ENCODE assay signal across 25 cellular contexts in genomic region chr20:48944663-48945297, GRCh38. TPM values are rescaled to one million over a fixed set of nuclear protein-coding genes. Genes with fewer than 3 reads are reported as not detected.
DNase-seq lines count a peak whose midpoint lies in the region; ATAC-seq and TF ChIP-seq lines count a peak whose summit lies in the region.
"Had no signal": no experiment of that assay in that cellular context is flagged by ENCODE, and none has a peak within 500 bp of the region (broad histone marks: within the 10 kb centered on the region; RNA-seq: fewer than 3 reads in every experiment).

No MANE protein-coding gene starts in this region.

- H3K9me2 ChIP-seq in PC-9 (ENCODE audit: insufficient read depth) = no peaks in the 10 kb centered on the region

- no peak for TF ChIP-seq POLR2A in suprapubic skin (IDR thresholded peaks at IDR 0.05)

- CTCF ChIA-PET in PC-9 (lab: Charles Lee) = interaction anchor here (0.6 kb wide), 1 partner anchor 298 kb away, joined by 6 read pairs; no protein-coding TSS in a partner anchor

- no TSS peak for BruUV-seq in PC-9 (replicated peaks; lab: Mats Ljungman, UMichigan)

- H3K4me3 ChIP-seq in PC-9 (0 out of 2 replicates have a peak overlapping the region, but pooled peaks have one; percentile 8), mucosa of rectum (ENCODE audit: low read length in 2 of 2) (no peak overlapping the region), suprapubic skin (no peak overlapping the region), lower lobe of right lung (no peak overlapping the region)
- H3K4me3 ChIP-seq: body of pancreas, heart right ventricle, upper lobe of left lung had no signal

- no peaks in the 10 kb centered on the region for H3K9me3 ChIP-seq in PC-9 (ENCODE audit: insufficient read depth, low read depth)
- H3K9me3 ChIP-seq in mucosa of rectum (ENCODE audit: control insufficient read depth in 2 of 2, low read length in 2 of 2) = no peaks in the 10 kb centered on the region
- no peaks in the 10 kb centered on the region for H3K9me3 ChIP-seq in suprapubic skin
- H3K9me3 ChIP-seq in lower lobe of right lung = no peaks in the 10 kb centered on the region
- H3K9me3 ChIP-seq: body of pancreas, heart right ventricle, upper lobe of left lung had no signal

- no peak overlapping the region for H2AFZ ChIP-seq in PC-9

- peaks cover 72% of the 10 kb centered on the region for H3K79me2 ChIP-seq in PC-9 (ENCODE audit: low read depth)

- H3K27ac ChIP-seq in PC-9 (peak overlapping the region; percentile 86), mucosa of rectum (ENCODE audit: low read depth in 2 of 2, low read length in 2 of 2) (peak overlapping the region; percentile 5 to 84), suprapubic skin (peak overlapping the region; percentile 67), lower lobe of right lung (no peak overlapping the region)
- H3K27ac ChIP-seq: heart right ventricle, upper lobe of left lung had no signal

- H3K4me1 ChIP-seq in PC-9 (replicated peaks; ENCODE audit: insufficient read depth) = peaks cover 36% of the 10 kb centered on the region
- peaks cover 0 to 16% of the 10 kb centered on the region in 2 donors for H3K4me1 ChIP-seq in mucosa of rectum (ENCODE audit: control insufficient read depth in 2 of 2, insufficient read depth in 2 of 2, low read length in 2 of 2)
- peaks cover 5% of the 10 kb centered on the region for H3K4me1 ChIP-seq in suprapubic skin
- no peaks in the 10 kb centered on the region for H3K4me1 ChIP-seq in lower lobe of right lung
- H3K4me1 ChIP-seq: upper lobe of left lung had no signal

- TF ChIP-seq CTCF in PC-9 (conservative IDR thresholded peaks at IDR 0.05) (no peak), suprapubic skin (IDR thresholded peaks at IDR 0.05) (no peak), lower lobe of right lung (IDR thresholded peaks at IDR 0.05) (no peak)

- peaks cover 28% of the 10 kb centered on the region for H3F3A ChIP-seq in PC-9 (ENCODE audit: insufficient read depth, low read depth)

- WGBS in suprapubic skin = 96% methylated on average over 3 of the region's 3 CpGs

- H3K36me3 ChIP-seq in PC-9 (ENCODE audit: low read depth) (peaks cover 18% of the 10 kb centered on the region; the same call in 1 of the 2 replicates), mucosa of rectum (ENCODE audit: control insufficient read depth in 2 of 2, insufficient read depth in 2 of 2, low read length in 2 of 2) (peaks cover 28 to 51% of the 10 kb centered on the region in 2 donors), suprapubic skin (peaks cover 65% of the 10 kb centered on the region), lower lobe of right lung (peaks cover 92% of the 10 kb centered on the region)

- POLR2A ChIA-PET in PC-9 (lab: Charles Lee; ENCODE audit: unreplicated experiment) = no interaction called here

- DNase-seq in DMS79 treated with DMSO at 0.1 percent for 48 hours (lab: John Stamatoyannopoulos, UW) (peak; percentile 39), DMS79 (lab: John Stamatoyannopoulos, UW) (no peak), PC-9 (no peak), suprapubic skin (ENCODE audit: low spot score in 2 of 2) (no peak), lower lobe of right lung (no peak), Right ventricle myocardium superior (no peak)
- no peak for DNase-seq in stimulated activated CD4-positive, alpha-beta T cell treated with anti-CD3 and anti-CD28 coated beads, Interleukin-2, amount 100 ng/mL, for 24 hours
- DNase-seq: activated CD8-positive, alpha-beta memory T cell treated with anti-CD3 and anti-CD28 coated beads for 24 hours; activated naive CD4-positive, alpha-beta T cell; activated T-cell treated with anti-CD3 and anti-CD28 coated beads, Interleukin-2, amount 50 U/mL, for 4 hours; body of pancreas; HCEC 1CT; heart right ventricle; IMR-90; mesendoderm; natural killer cell; NCI-H1105 treated with DMSO at 0.1 percent for 48 hours; NCI-H446 treated with DMSO at 0.1 percent for 48 hours; NK-92 treated with Interleukin-12 subunit alpha and Interleukin-12 subunit beta, amount 100 ng/mL, for 24 hours; retina; SIG-M5; stimulated activated CD4-positive, alpha-beta T cell treated with anti-CD3 and anti-CD28 coated beads, Interleukin-12 subunit alpha, Interleukin-12 subunit beta, amount 100 ng/mL, for 4 hours; T-cell; upper lobe of left lung had no signal

- no peak for TF ChIP-seq EP300 in suprapubic skin (IDR thresholded peaks at IDR 0.05)

- ATAC-seq in lower lobe of right lung (no peak), Right ventricle myocardium superior (ENCODE audit: poor library complexity) (no peak)
- ATAC-seq: activated T-cell treated with anti-CD3 and anti-CD28 coated beads, Interleukin-2, amount 50 U/mL, for 4 hours; body of pancreas; natural killer cell; T-cell had no signal

- peak overlapping the region; percentile 86 for H3K4me2 ChIP-seq in PC-9

- H3K9ac ChIP-seq in mucosa of rectum (ENCODE audit: low read depth in 1 of 2, low read length in 2 of 2) = no peak overlapping the region

- intact Hi-C loops in PC-9 (cut with micrococcal nuclease; ENCODE audit: unreplicated experiment) = loop anchor here (1.0 to 5.0 kb wide), 2 partner anchors 22 to 1282 kb away; no protein-coding TSS in a partner anchor
- intact Hi-C loops in lower lobe of right lung (cut with DNase I) = no loop called here
- intact Hi-C loops in Right ventricle myocardium superior (cut with DNase I) = no loop called here

- peaks cover 6% of the 10 kb centered on the region; the same call in 1 of the 2 replicates for H4K20me1 ChIP-seq in PC-9 (ENCODE audit: insufficient read depth)

- H3K27me3 ChIP-seq in PC-9 (ENCODE audit: insufficient read depth, low read depth) (no peaks in the 10 kb centered on the region), mucosa of rectum (ENCODE audit: control insufficient read depth in 2 of 2, insufficient read depth in 2 of 2, low read length in 2 of 2) (no peaks in the 10 kb centered on the region), suprapubic skin (no peaks in the 10 kb centered on the region), lower lobe of right lung (ENCODE audit: low read depth) (no peaks in the 10 kb centered on the region)
- H3K27me3 ChIP-seq: body of pancreas, heart right ventricle, upper lobe of left lung had no signal

RNA-seq across cellular contexts. Expression of gene ARFGEF2, which starts 23.3 kb away (rescaled TPM):
- total RNA-seq in PC-9 (2021) (39.9 and 47.0 TPM in 2 replicates), suprapubic skin (10 to 100 TPM; 29.9 to 84.7 (median 39.1) TPM), lower lobe of right lung (32.9 TPM), Right ventricle myocardium superior (36.8 TPM)
